In the genomic region with DNA sequence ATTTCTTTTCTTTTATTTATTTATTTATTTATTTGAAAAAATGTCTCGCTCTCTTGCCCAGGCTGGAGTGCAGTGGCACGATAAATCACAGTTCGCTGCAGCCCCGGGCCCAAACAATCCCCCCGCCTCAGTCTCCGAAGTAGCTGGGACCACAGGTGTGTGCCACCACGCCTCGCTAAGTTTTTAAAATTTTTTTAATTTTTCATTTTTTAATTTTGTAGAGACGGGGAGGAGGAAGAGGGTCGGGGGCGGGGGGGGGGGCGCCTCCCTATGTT, we compare ENCODE assay signal across 8 cellular contexts. TPM values are rescaled to one million over a fixed set of nuclear protein-coding genes. Genes with fewer than 3 reads are reported as not detected.
DNase-seq lines count a peak whose midpoint lies in the region; ATAC-seq, FAIRE-seq and TF ChIP-seq lines count a peak whose summit lies in the region.

No MANE protein-coding gene starts in this region.

- peak overlapping the region; percentile 90 for H3K27ac Mint-ChIP-seq in CD4-positive, alpha-beta T cell

- H3K18ac ChIP-seq in neuronal stem cell (ENCODE audit: low read length) = no peak overlapping the region

- CTCF ChIA-PET in CD4-positive, alpha-beta T cell (lab: Charles Lee) = interaction anchor here (0.7 to 1.8 kb wide), 2 partner anchors 199 to 331 kb away, joined by 3 to 4 read pairs; partner anchors contain the start of gene PIK3CA
- CTCF ChIA-PET in PC-9 (lab: Charles Lee) = interaction anchor here (0.6 to 1.9 kb wide), 2 partner anchors 26 to 464 kb away, joined by 4 to 5 read pairs; no protein-coding TSS in a partner anchor

- no peak overlapping the region for H4K8ac ChIP-seq in neuronal stem cell (ENCODE audit: low read depth, low read length)

- no TSS peak for BruUV-seq in PC-9 (replicated peaks; lab: Mats Ljungman, UMichigan)

- H3K4me1 ChIP-seq in PC-9 (replicated peaks; ENCODE audit: insufficient read depth) = peaks cover 17% of the 10 kb centered on the region
- peaks cover 0 to 2% of the 10 kb centered on the region in 2 donors for H3K4me1 ChIP-seq in esophagus (ENCODE audit: control insufficient read depth in 2 of 2, insufficient read depth in 2 of 2, low read length in 1 of 2)
- H3K4me1 ChIP-seq in neuronal stem cell (ENCODE audit: control insufficient read depth in 2 of 2, insufficient read depth in 1 of 2, low read depth in 1 of 2, low read length in 2 of 2) = peaks cover 1 to 5% of the 10 kb centered on the region in 2 donors

- no peak overlapping the region for H2BK120ac ChIP-seq in neuronal stem cell (ENCODE audit: low read depth, low read length)

- no peaks in the 10 kb centered on the region for H3K27me3 Mint-ChIP-seq in CD4-positive, alpha-beta T cell

- TF ChIP-seq POLR2A in H54 (IDR thresholded peaks at IDR 0.05; ENCODE audit: low read depth, low read length) = no peak

- no peaks in the 10 kb centered on the region for H3K9me2 ChIP-seq in PC-9 (ENCODE audit: insufficient read depth)

- no peaks in the 10 kb centered on the region; the same call in 1 of the 2 replicates for H4K20me1 ChIP-seq in PC-9 (ENCODE audit: insufficient read depth)

- intact Hi-C loops in CD4-positive, alpha-beta T cell (cut with DNase I, micrococcal nuclease) = loop anchor here (1.0 to 5.0 kb wide), 4 partner anchors 24 to 255 kb away; partner anchors contain the start of genes ZNF639 (in 2 of the 2), ACTL6A (in 1 of the 2), MRPL47 (in 1 of the 2) and NDUFB5 (in 1 of the 2)
- intact Hi-C loops in PC-9 (cut with micrococcal nuclease; ENCODE audit: unreplicated experiment) = loop anchor here (1.0 kb wide), 4 partner anchors 25 to 257 kb away; partner anchors contain the start of genes MRPL47 and NDUFB5

- H3K4ac ChIP-seq in neuronal stem cell (ENCODE audit: low read length) = no peak overlapping the region

- H3K4me3 Mint-ChIP-seq in CD4-positive, alpha-beta T cell = peak overlapping the region; percentile 99

- no peaks in the 10 kb centered on the region for H3K9me3 Mint-ChIP-seq in CD4-positive, alpha-beta T cell

- H2AK5ac ChIP-seq in neuronal stem cell (ENCODE audit: low read depth, low read length) = no peak overlapping the region

- peaks cover 18% of the 10 kb centered on the region; the same call in 1 of the 2 replicates for H3F3A ChIP-seq in PC-9 (ENCODE audit: insufficient read depth, low read depth)

- no peak overlapping the region for H3K14ac ChIP-seq in neuronal stem cell (ENCODE audit: low read length)

- no peak for DNase-seq in CD4-positive, alpha-beta T cell
- DNase-seq in PC-9 (no peak), neuronal stem cell (ENCODE audit: low spot score) (no peak), NCI-H1092 treated with DMSO at 0.1 percent for 48 hours (lab: John Stamatoyannopoulos, UW) (no peak), Kasumi-1 (lab: John Stamatoyannopoulos, UW) (no peak), H54 (ENCODE audit: insufficient read length, low spot score) (no peak)

- no peak overlapping the region for H3K9ac ChIP-seq in neuronal stem cell (ENCODE audit: low read depth, low read length, poor library complexity)

- H4K91ac ChIP-seq in neuronal stem cell (ENCODE audit: low read depth, low read length, poor library complexity) = no peak overlapping the region

- H2AFZ ChIP-seq in PC-9 (peak overlapping the region; percentile 90), neuronal stem cell (ENCODE audit: low read length) (peak overlapping the region; percentile 93)

- peaks cover 28% of the 10 kb centered on the region for H3K4me1 Mint-ChIP-seq in CD4-positive, alpha-beta T cell (ENCODE audit: low read depth)

- peaks cover 31% of the 10 kb centered on the region for H3K36me3 Mint-ChIP-seq in CD4-positive, alpha-beta T cell (ENCODE audit: low read depth)

- H3K27me3 ChIP-seq in CD4-positive, alpha-beta T cell (ENCODE audit: control insufficient read depth, insufficient read depth, low read length) = no peaks in the 10 kb centered on the region
- H3K27me3 ChIP-seq in PC-9 (ENCODE audit: insufficient read depth, low read depth) = no peaks in the 10 kb centered on the region
- H3K27me3 ChIP-seq in esophagus (ENCODE audit: control insufficient read depth in 1 of 2, insufficient read depth in 2 of 2, low read length in 2 of 2) = no peaks in the 10 kb centered on the region
- H3K27me3 ChIP-seq in neuronal stem cell (ENCODE audit: control insufficient read depth in 3 of 3, insufficient read depth in 3 of 3, low read depth in 1 of 3, low read length in 3 of 3) = no peaks in the 10 kb centered on the region

- peaks cover 25% of the 10 kb centered on the region for H3K36me3 ChIP-seq in PC-9 (ENCODE audit: low read depth)
- H3K36me3 ChIP-seq in esophagus (ENCODE audit: control insufficient read depth in 2 of 2, insufficient read depth in 2 of 2, low read length in 1 of 2) = peaks cover 0 to 3% of the 10 kb centered on the region in 2 donors
- H3K36me3 ChIP-seq in neuronal stem cell (replicated peaks in 1 of 2; ENCODE audit: control insufficient read depth in 2 of 2, insufficient read depth in 2 of 2, low read length in 2 of 2) = peaks cover 0 to 32% of the 10 kb centered on the region in 2 donors

- peak overlapping the region; percentile 77 for H3K4me3 ChIP-seq in PC-9
- H3K4me3 ChIP-seq in esophagus (ENCODE audit: low read depth in 1 of 2, low read length in 2 of 2) = peak overlapping the region; percentile 72 to 96
- H3K4me3 ChIP-seq in neuronal stem cell (ENCODE audit: low read length in 2 of 2) = peak overlapping the region in 1 of 2 donors; percentile 85

- no peaks in the 10 kb centered on the region for H3K9me3 ChIP-seq in CD4-positive, alpha-beta T cell (ENCODE audit: control insufficient read depth, low read length)
- no peaks in the 10 kb centered on the region for H3K9me3 ChIP-seq in PC-9 (ENCODE audit: insufficient read depth, low read depth)
- no peaks in the 10 kb centered on the region for H3K9me3 ChIP-seq in esophagus (ENCODE audit: control insufficient read depth in 2 of 2, insufficient read depth in 1 of 2, low read depth in 1 of 2, low read length in 1 of 2)
- no peaks in the 10 kb centered on the region for H3K9me3 ChIP-seq in neuronal stem cell (replicated peaks in 1 of 2; ENCODE audit: control insufficient read depth in 2 of 2, insufficient read depth in 1 of 2, low read depth in 1 of 2, low read length in 2 of 2)

- H3K23ac ChIP-seq in neuronal stem cell (ENCODE audit: low read depth, low read length, poor library complexity) = no peak overlapping the region

- H3K79me2 ChIP-seq in PC-9 (ENCODE audit: low read depth) = peaks cover 28% of the 10 kb centered on the region

- no peak for ATAC-seq in CD4-positive, alpha-beta T cell (ENCODE audit: poor library complexity)
- no peak for ATAC-seq in HG03457 (IDR thresholded peaks at IDR 0.05; ENCODE audit: unreplicated experiment)

- no peak for TF ChIP-seq CTCF in CD4-positive, alpha-beta T cell (IDR thresholded peaks at IDR 0.05)
- TF ChIP-seq CTCF in PC-9 (conservative IDR thresholded peaks at IDR 0.05) = no peak

- H2BK5ac ChIP-seq in neuronal stem cell (ENCODE audit: low read length) = no peak overlapping the region

- H2BK12ac ChIP-seq in neuronal stem cell (ENCODE audit: low read length) = no peak overlapping the region

- FAIRE-seq in H54 (lab: Jason Lieb, UNC) = no peak

- H3K4me2 ChIP-seq in PC-9 (peak overlapping the region; percentile 94), neuronal stem cell (ENCODE audit: insufficient read depth, low read length, poor library complexity, severe bottlenecking) (no peak overlapping the region)

- WGBS in esophagus, 2 donors = 4 to 5% methylated on average over 12 of the region's 12 CpGs
- no CpG with 5 or more reads among the region's 12 CpGs for WGBS in neuronal stem cell (ENCODE audit: extremely low coverage in 2 of 2, insufficient read length in 2 of 2, insufficient replicate concordance in 1 of 2), 2 donors

- no peak overlapping the region for H2BK15ac ChIP-seq in neuronal stem cell (ENCODE audit: low read length)

- POLR2A ChIA-PET in CD4-positive, alpha-beta T cell (lab: Charles Lee) = interaction anchor here (0.8 to 4.7 kb wide), 9 partner anchors 9 to 310 kb away, joined by 3 to 51 read pairs (median 3); partner anchors contain the start of genes ACTL6A, NDUFB5, PIK3CA and ZMAT3
- POLR2A ChIA-PET in PC-9 (lab: Charles Lee; ENCODE audit: unreplicated experiment) = interaction anchor here (1.3 kb wide), 1 partner anchor 216 kb away, joined by 5 read pairs; the partner anchor contains the start of gene ACTL6A

- peaks cover 5% of the 10 kb centered on the region for H3K79me1 ChIP-seq in neuronal stem cell (ENCODE audit: low read depth, low read length)

- H3K27ac ChIP-seq in CD4-positive, alpha-beta T cell (ENCODE audit: low read depth, low read length) = no peak overlapping the region
- H3K27ac ChIP-seq in PC-9 = peak overlapping the region; percentile 62; the same call in 1 of the 2 replicates
- peak overlapping the region; percentile 93 to 97 for H3K27ac ChIP-seq in esophagus (ENCODE audit: low read depth in 2 of 2, low read length in 1 of 2)
- H3K27ac ChIP-seq in neuronal stem cell (replicated peaks; ENCODE audit: low read length) = no peak overlapping the region

RNA-seq across cellular contexts. Expression of gene MFN1, which starts 0.5 kb away (rescaled TPM):
- 10 to 100 TPM; 20.7 to 26.1 TPM for total RNA-seq in CD4-positive, alpha-beta T cell
- total RNA-seq in PC-9 (2021) = 69.1 and 69.6 TPM in 2 replicates
- polyA plus RNA-seq in esophagus = 10 to 100 TPM; 17.3 to 17.6 TPM
- 14.0 TPM for polyA plus RNA-seq in neuronal stem cell (2013, experiment 1 of 2)
- 13.9 TPM for polyA plus RNA-seq in neuronal stem cell (2013, experiment 2 of 2)

RNA-seq across cellular contexts. Expression of gene ZNF639, which starts 24.2 kb away (rescaled TPM):
- total RNA-seq in CD4-positive, alpha-beta T cell = 10 to 100 TPM; 88.1 to 90.8 TPM
- total RNA-seq in PC-9 (2021) = 39.3 and 40.3 TPM in 2 replicates
- polyA plus RNA-seq in esophagus = 10 to 100 TPM in 1 of 2 donors, 1 to 10 TPM in 1; 9.2 to 14.4 TPM
- polyA plus RNA-seq in neuronal stem cell (2013, experiment 1 of 2) = 36.1 TPM
- 37.2 TPM for polyA plus RNA-seq in neuronal stem cell (2013, experiment 2 of 2)

Comparison
In these comparisons a context has a peak if more than half of its experiments do, and no peak if none do; other contexts are left out.
1. H3K27ac ChIP-seq: peak in PC-9 (single experiment) and esophagus (2 of 2); none in CD4-positive, alpha-beta T cell (single experiment) and neuronal stem cell (single experiment).